In the genomic region with DNA sequence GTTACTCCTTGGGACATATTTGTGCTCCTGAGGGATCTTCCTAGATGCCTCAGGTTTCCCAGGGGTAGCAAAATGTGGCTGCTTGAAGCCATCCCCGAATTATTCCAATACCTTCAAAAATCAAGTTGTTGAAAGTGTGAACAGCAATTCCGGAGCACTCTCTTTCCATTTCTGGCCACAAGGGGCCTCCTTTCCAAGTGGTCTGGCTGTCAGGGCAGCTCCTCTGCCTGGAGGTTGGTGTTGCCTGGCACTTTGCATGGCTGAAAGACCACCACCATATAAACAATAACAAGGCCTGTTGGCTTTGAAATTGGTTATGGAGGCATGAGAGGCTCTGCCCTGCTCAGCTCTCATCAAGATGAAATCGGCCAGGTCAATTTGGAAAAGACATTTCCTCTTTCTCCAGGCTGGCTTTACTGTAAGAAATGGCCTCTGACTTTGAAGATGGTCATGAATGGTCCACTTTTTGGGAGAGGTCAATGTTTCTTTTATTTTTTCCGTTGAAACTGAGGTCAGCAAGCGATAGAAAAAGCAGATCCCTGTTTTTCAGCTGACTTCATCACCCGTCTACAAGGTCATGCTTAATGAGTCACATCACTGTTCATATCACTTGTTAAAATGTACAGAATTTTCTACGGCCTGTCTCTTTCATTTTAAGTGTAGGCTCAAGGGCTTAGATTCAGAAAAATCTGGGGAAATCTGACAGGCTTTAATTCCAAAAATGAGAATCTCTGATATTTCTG, we compare ENCODE assay signal across 9 cellular contexts.
DNase-seq lines count a peak whose midpoint lies in the region; ATAC-seq, FAIRE-seq and TF ChIP-seq lines count a peak whose summit lies in the region.
"Had no signal": no experiment of that assay in that cellular context is flagged by ENCODE, and none has a peak within 500 bp of the region (broad histone marks: within the 10 kb centered on the region; RNA-seq: fewer than 3 reads in every experiment).

No MANE protein-coding gene starts in this region.

- in situ Hi-C loops in HepG2 (cut with HindIII; ENCODE audit: extremely low pct_ligation_motif_present, low pct_unique_long_range_greater_than_20kb) = no loop called here

- H3K27me3 ChIP-seq in HepG2 (ENCODE audit: control insufficient read depth in 1 of 2, insufficient read depth in 2 of 2, low read length in 2 of 2) = no peaks in the 10 kb centered on the region

- no peak for TF ChIP-seq RAD21 in HepG2 (CRISPR knock-in tag; IDR thresholded peaks at IDR 0.05)

- no peaks in the 10 kb centered on the region for H3K79me2 ChIP-seq in HepG2 (ENCODE audit: insufficient read depth, low read length)

- TF ChIP-seq EP300 in HepG2 (IDR thresholded peaks at IDR 0.05; ENCODE audit: low read depth in 2 of 2, low read length in 2 of 2) = no peak
- TF ChIP-seq EP300 in HepG2 (CRISPR knock-in tag; IDR thresholded peaks at IDR 0.05; ENCODE audit: borderline replicate concordance) = no peak

- no peaks in the 10 kb centered on the region for H3K36me3 Mint-ChIP-seq in Calu3 (ENCODE audit: insufficient read depth, unreplicated experiment)

- TF ChIP-seq POLR2A in HepG2 (IDR thresholded peaks at IDR 0.05; ENCODE audit: insufficient read depth in 1 of 2, low read depth in 2 of 2, low read length in 2 of 2) = no peak

- H3K4me3 Mint-ChIP-seq in Calu3 (ENCODE audit: low read depth, unreplicated experiment) = no peak overlapping the region
- H3K4me3 Mint-ChIP-seq: central memory CD8-positive, alpha-beta T cell had no signal

- CTCF ChIA-PET in Calu3 (lab: Charles Lee) (interaction anchor here (0.6 to 1.4 kb wide), 4 partner anchors 11 to 185 kb away, joined by 3 to 6 read pairs (median 4); no protein-coding TSS in a partner anchor), HepG2 (lab: Yijun Ruan, JAX; ENCODE audit: low intra/inter-chr PET ratio, low total read pairs) (no interaction called here)

- H3K27ac ChIP-seq in VCaP (no peak overlapping the region), HepG2 (ENCODE audit: extremely low read length, insufficient read depth, low read length) (no peak overlapping the region)

- H3K4me3 ChIP-seq in HepG2 (replicated peaks in 1 of 3; ENCODE audit: insufficient read depth in 1 of 3, low read depth in 2 of 3, low read length in 3 of 3) = no peak overlapping the region

- H3K9ac ChIP-seq in HepG2 (ENCODE audit: insufficient read depth, low read depth, low read length) = no peak overlapping the region

- BruUV-seq in Calu3 (replicated peaks; lab: Mats Ljungman, UMichigan) (no TSS peak), HepG2 (replicated peaks; lab: Mats Ljungman, UMichigan) (no TSS peak)

- intact Hi-C loops in Calu3 (cut with micrococcal nuclease; ENCODE audit: unreplicated experiment) = loop anchor here (5.0 kb wide), 1 partner anchor 185 kb away; no protein-coding TSS in a partner anchor
- intact Hi-C loops in HepG2 (cut with micrococcal nuclease; ENCODE audit: unreplicated experiment) = no loop called here

- no peak for FAIRE-seq in HepG2 (lab: Jason Lieb, UNC)

- H3K9me3 Mint-ChIP-seq in Calu3 (ENCODE audit: low read depth, unreplicated experiment) = no peaks in the 10 kb centered on the region

- TF ChIP-seq CTCF in Calu3 (IDR thresholded peaks at IDR 0.05; ENCODE audit: unreplicated experiment) (peak; percentile 85), VCaP (conservative IDR thresholded peaks at IDR 0.05) (peak; percentile 50), HepG2 (CRISPR knock-in tag; IDR thresholded peaks at IDR 0.05) (peak; percentile 40)

- no peaks in the 10 kb centered on the region for H3K9me3 ChIP-seq in HepG2 (ENCODE audit: low read length)

- H2AFZ ChIP-seq in HepG2 (ENCODE audit: low read length) = no peak overlapping the region

- H3K36me3 ChIP-seq in HepG2 (replicated peaks in 1 of 2; ENCODE audit: control insufficient read depth in 1 of 2, insufficient read depth in 2 of 2, low read length in 2 of 2) = no peaks in the 10 kb centered on the region

- H3K27me3 Mint-ChIP-seq in Calu3 (ENCODE audit: unreplicated experiment) = no peaks in the 10 kb centered on the region
- H3K27me3 Mint-ChIP-seq: central memory CD8-positive, alpha-beta T cell had no signal

- H3K4me1 Mint-ChIP-seq in Calu3 (ENCODE audit: low read depth, unreplicated experiment) = no peaks in the 10 kb centered on the region
- H3K4me1 Mint-ChIP-seq: central memory CD8-positive, alpha-beta T cell had no signal

- POLR2A ChIA-PET in HepG2 (lab: Yijun Ruan, JAX) = no interaction called here

- no peak overlapping the region for H3K4me2 ChIP-seq in HepG2 (ENCODE audit: low read depth, low read length)

- DNase-seq in Calu3 (peak; percentile 66), HT1080 (ENCODE audit: low read depth) (peak; percentile 15), HepG2 (ENCODE audit: low spot score) (no peak), cerebellum (ENCODE audit: low spot score) (no peak)
- DNase-seq in activated T-cell treated with anti-CD3 and anti-CD28 coated beads, Interleukin-2, amount 50 U/mL, for 1 hour = no peak

- ATAC-seq in HepG2 = peak; percentile 83
- ATAC-seq in HG03139 (IDR thresholded peaks at IDR 0.05; ENCODE audit: unreplicated experiment) = no peak
- no peak for ATAC-seq in HG03354 (IDR thresholded peaks at IDR 0.05; ENCODE audit: poor library complexity, severe bottlenecking, unreplicated experiment)

- 13% methylated on average over 7 of the region's 7 CpGs for whole genome bisulfite sequencing in HepG2 (ENCODE audit: low lambda C conversion rate)

- no peak overlapping the region for H3K27ac Mint-ChIP-seq in Calu3 (ENCODE audit: unreplicated experiment)

- H3K4me1 ChIP-seq in HepG2 (ENCODE audit: insufficient read depth, low read length) = no peaks in the 10 kb centered on the region

- no peaks in the 10 kb centered on the region for H4K20me1 ChIP-seq in HepG2 (ENCODE audit: insufficient read depth, low read length)

TF ChIP-seq in HepG2, 621 proteins besides CTCF, POLR2A, EP300 and RAD21:
- TF ChIP-seq FOXM1 (CRISPR knock-in tag; IDR thresholded peaks at IDR 0.05) (no peak), BCL6 (CRISPR knock-in tag; IDR thresholded peaks at IDR 0.05) (no peak), ZNF256 (CRISPR knock-in tag; conservative IDR thresholded peaks at IDR 0.05) (no peak), RORA (CRISPR knock-in tag; IDR thresholded peaks at IDR 0.05) (no peak), NKX3-1 (CRISPR knock-in tag; IDR thresholded peaks at IDR 0.05) (no peak), TCF12 (IDR thresholded peaks at IDR 0.05) (no peak), TCF12 (CRISPR knock-in tag; IDR thresholded peaks at IDR 0.05) (no peak), SMC3 (IDR thresholded peaks at IDR 0.05; ENCODE audit: low read length) (peak; percentile 32; the same call in 1 of the 2 replicates), ZNF549 (CRISPR knock-in tag; IDR thresholded peaks at IDR 0.05) (no peak), STAG1 (CRISPR knock-in tag; IDR thresholded peaks at IDR 0.05) (peak; percentile 57)
- TF ChIP-seq, protein P1, sequence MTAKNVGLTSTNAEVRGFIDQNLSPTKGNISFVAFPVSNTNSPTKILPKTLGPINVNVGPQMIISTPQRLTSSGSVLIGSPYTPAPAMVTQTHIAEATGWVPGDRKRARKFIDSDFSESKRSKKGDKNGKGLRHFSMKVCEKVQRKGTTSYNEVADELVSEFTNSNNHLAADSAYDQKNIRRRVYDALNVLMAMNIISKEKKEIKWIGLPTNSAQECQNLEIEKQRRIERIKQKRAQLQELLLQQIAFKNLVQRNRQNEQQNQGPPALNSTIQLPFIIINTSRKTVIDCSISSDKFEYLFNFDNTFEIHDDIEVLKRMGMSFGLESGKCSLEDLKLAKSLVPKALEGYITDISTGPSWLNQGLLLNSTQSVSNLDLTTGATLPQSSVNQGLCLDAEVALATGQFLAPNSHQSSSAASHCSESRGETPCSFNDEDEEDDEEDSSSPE (CRISPR knock-in tag; IDR thresholded peaks at IDR 0.05) = no peak
- TF ChIP-seq, protein P2, sequence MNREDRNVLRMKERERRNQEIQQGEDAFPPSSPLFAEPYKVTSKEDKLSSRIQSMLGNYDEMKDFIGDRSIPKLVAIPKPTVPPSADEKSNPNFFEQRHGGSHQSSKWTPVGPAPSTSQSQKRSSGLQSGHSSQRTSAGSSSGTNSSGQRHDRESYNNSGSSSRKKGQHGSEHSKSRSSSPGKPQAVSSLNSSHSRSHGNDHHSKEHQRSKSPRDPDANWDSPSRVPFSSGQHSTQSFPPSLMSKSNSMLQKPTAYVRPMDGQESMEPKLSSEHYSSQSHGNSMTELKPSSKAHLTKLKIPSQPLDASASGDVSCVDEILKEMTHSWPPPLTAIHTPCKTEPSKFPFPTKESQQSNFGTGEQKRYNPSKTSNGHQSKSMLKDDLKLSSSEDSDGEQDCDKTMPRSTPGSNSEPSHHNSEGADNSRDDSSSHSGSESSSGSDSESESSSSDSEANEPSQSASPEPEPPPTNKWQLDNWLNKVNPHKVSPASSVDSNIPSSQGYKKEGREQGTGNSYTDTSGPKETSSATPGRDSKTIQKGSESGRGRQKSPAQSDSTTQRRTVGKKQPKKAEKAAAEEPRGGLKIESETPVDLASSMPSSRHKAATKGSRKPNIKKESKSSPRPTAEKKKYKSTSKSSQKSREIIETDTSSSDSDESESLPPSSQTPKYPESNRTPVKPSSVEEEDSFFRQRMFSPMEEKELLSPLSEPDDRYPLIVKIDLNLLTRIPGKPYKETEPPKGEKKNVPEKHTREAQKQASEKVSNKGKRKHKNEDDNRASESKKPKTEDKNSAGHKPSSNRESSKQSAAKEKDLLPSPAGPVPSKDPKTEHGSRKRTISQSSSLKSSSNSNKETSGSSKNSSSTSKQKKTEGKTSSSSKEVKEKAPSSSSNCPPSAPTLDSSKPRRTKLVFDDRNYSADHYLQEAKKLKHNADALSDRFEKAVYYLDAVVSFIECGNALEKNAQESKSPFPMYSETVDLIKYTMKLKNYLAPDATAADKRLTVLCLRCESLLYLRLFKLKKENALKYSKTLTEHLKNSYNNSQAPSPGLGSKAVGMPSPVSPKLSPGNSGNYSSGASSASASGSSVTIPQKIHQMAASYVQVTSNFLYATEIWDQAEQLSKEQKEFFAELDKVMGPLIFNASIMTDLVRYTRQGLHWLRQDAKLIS (CRISPR knock-in tag; IDR thresholded peaks at IDR 0.05) = no peak
- TF ChIP-seq, protein P3, sequence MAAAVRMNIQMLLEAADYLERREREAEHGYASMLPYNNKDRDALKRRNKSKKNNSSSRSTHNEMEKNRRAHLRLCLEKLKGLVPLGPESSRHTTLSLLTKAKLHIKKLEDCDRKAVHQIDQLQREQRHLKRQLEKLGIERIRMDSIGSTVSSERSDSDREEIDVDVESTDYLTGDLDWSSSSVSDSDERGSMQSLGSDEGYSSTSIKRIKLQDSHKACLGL (CRISPR knock-in tag; IDR thresholded peaks at IDR 0.05) = no peak

Comparison
In these comparisons a context has a peak if more than half of its experiments do, and no peak if none do; other contexts are left out.
1. DNase-seq: peak in Calu3 (single experiment) and HT1080 (single experiment); none in HepG2 (single experiment), cerebellum (single experiment) and activated T-cell treated with anti-CD3 and anti-CD28 coated beads, Interleukin-2, amount 50 U/mL, for 1 hour (single experiment).
2. Peak in every context shown above with its lines, with median percentiles within 50 percentile points of each other: CTCF ChIP-seq.